Comparison of ENCODE assay signal across 9 cellular contexts in genomic region chr3:171088984-171089754, GRCh38.
DNase-seq lines count a peak whose midpoint lies in the region; ATAC-seq and TF ChIP-seq lines count a peak whose summit lies in the region.
"Had no signal": no experiment of that assay in that cellular context is flagged by ENCODE, and none has a peak within 500 bp of the region (broad histone marks: within the 10 kb centered on the region; RNA-seq: fewer than 3 reads in every experiment).

No MANE protein-coding gene starts in this region.

- H3K27ac Mint-ChIP-seq in CD14-positive monocyte: no peak overlapping the region

- intact Hi-C loops in CD14-positive monocyte (cut with micrococcal nuclease) (no loop called here), esophagus squamous epithelium (cut with DNase I) (no loop called here)

- H3K27me3 ChIP-seq in osteoblast (ENCODE audit: insufficient read depth, low read length) (no peaks in the 10 kb centered on the region), esophagus squamous epithelium (no peaks in the 10 kb centered on the region)

- H3K4me1 ChIP-seq in osteoblast (ENCODE audit: insufficient read depth, low read length) (peaks cover 18% of the 10 kb centered on the region), esophagus squamous epithelium (peaks cover 4 to 19% (median 13%) of the 10 kb centered on the region in 3 donors)

- TF ChIP-seq CTCF in osteoblast (IDR thresholded peaks at IDR 0.05; ENCODE audit: extremely low read depth, low read depth, low read length) (no peak), CD14-positive monocyte (IDR thresholded peaks at IDR 0.05) (no peak), esophagus squamous epithelium (IDR thresholded peaks at IDR 0.05) (no peak)

- H3K4me3 Mint-ChIP-seq in CD14-positive monocyte: no peak overlapping the region

- 24 to 39% methylated on average over 2 of the region's 2 CpGs for WGBS in esophagus squamous epithelium, 2 donors

- no peaks in the 10 kb centered on the region for H3K79me2 ChIP-seq in osteoblast (ENCODE audit: insufficient read depth, low read length)

- DNase-seq in GM03348 (ENCODE audit: low spot score) (peak; percentile 79), NCI-H2196 (lab: John Stamatoyannopoulos, UW; ENCODE audit: unreplicated experiment) (peak; percentile 64), osteoblast (ENCODE audit: insufficient read length, low spot score, missing footprints) (no peak), CD14-positive monocyte (ENCODE audit: low spot score) (no peak), esophagus squamous epithelium (lab: John Stamatoyannopoulos, UW) (no peak)
- DNase-seq in activated naive CD4-positive, alpha-beta T cell (lab: John Stamatoyannopoulos, UW): no peak

- peak overlapping the region; percentile 12 for H3K27ac ChIP-seq in osteoblast (ENCODE audit: low read depth, low read length)
- H3K27ac ChIP-seq in esophagus squamous epithelium: peak overlapping the region in 2 of 4 donors; percentile 29 to 30
- H3K27ac ChIP-seq: VCaP had no signal

- H3K36me3 ChIP-seq in osteoblast (ENCODE audit: insufficient read depth, low read length): no peaks in the 10 kb centered on the region
- H3K36me3 ChIP-seq in esophagus squamous epithelium: no peaks in the 10 kb centered on the region

- peaks cover 0 to 3% (median 0%) of the 10 kb centered on the region in 3 donors for H3K27me3 Mint-ChIP-seq in CD14-positive monocyte (ENCODE audit: low read depth in 3 of 3)

- no peaks in the 10 kb centered on the region for H3K4me1 Mint-ChIP-seq in CD14-positive monocyte

- no peak overlapping the region for H2AFZ ChIP-seq in osteoblast (ENCODE audit: low read length)

- peak; percentile 83 for ATAC-seq in esophagus mucosa
- no peak for ATAC-seq in GM21528 (IDR thresholded peaks at IDR 0.05; ENCODE audit: low FRiP score, unreplicated experiment)

- H3K9me3 Mint-ChIP-seq in CD14-positive monocyte: no peaks in the 10 kb centered on the region

- no peaks in the 10 kb centered on the region for H3K36me3 Mint-ChIP-seq in CD14-positive monocyte

- H3K9me3 ChIP-seq in osteoblast (ENCODE audit: low read depth, low read length): no peaks in the 10 kb centered on the region
- H3K9me3 ChIP-seq in esophagus squamous epithelium: no peaks in the 10 kb centered on the region

- H3K4me2 ChIP-seq in osteoblast (ENCODE audit: insufficient read depth, low read length): peak overlapping the region; percentile 37

- no peaks in the 10 kb centered on the region for H4K20me1 ChIP-seq in osteoblast (ENCODE audit: insufficient read depth, low read length)

- peak overlapping the region; percentile 1 for H3K4me3 ChIP-seq in osteoblast (ENCODE audit: insufficient read depth, low read length)
- no peak overlapping the region for H3K4me3 ChIP-seq in esophagus squamous epithelium

- no peak for TF ChIP-seq POLR2A in esophagus squamous epithelium (IDR thresholded peaks at IDR 0.05)

Comparison
In these comparisons a context has a peak if more than half of its experiments do, and no peak if none do; other contexts are left out.
1. DNase-seq: peak in GM03348 (single experiment) and NCI-H2196 (single experiment); none in osteoblast (single experiment), CD14-positive monocyte (single experiment), activated naive CD4-positive, alpha-beta T cell (0 of 4) and esophagus squamous epithelium (single experiment).